ENCODE assay signal across 21 cellular contexts in genomic region chr2:177118636-177119035, GRCh38.
DNase-seq lines count a peak whose midpoint lies in the region; TF ChIP-seq lines count a peak whose summit lies in the region.
"Had no signal": no experiment of that assay in that cellular context is flagged by ENCODE, and none has a peak within 500 bp of the region (broad histone marks: within the 10 kb centered on the region; RNA-seq: fewer than 3 reads in every experiment).

No MANE protein-coding gene starts in this region.

- no peak overlapping the region for H2BK20ac ChIP-seq in H9 (ENCODE audit: low read depth, low read length, poor library complexity, severe bottlenecking)

- H3K4me2 ChIP-seq in H9 (ENCODE audit: insufficient read depth, insufficient read length, low read length): no peak overlapping the region

- H4K20me1 ChIP-seq in H9 (ENCODE audit: control insufficient read depth, insufficient read depth, insufficient read length): no peaks in the 10 kb centered on the region

- no peak overlapping the region for H3K27ac ChIP-seq in H9 (ENCODE audit: insufficient read length, low read depth, low read length)
- H3K27ac ChIP-seq in tibial nerve: no peak overlapping the region
- H3K27ac ChIP-seq: GM23248, SJCRH30 had no signal

- no peak overlapping the region for H2BK120ac ChIP-seq in H9 (ENCODE audit: low read depth, low read length, poor library complexity, severe bottlenecking)

- H2AFZ ChIP-seq in H9 (ENCODE audit: low read length): no peak overlapping the region
- H2AFZ ChIP-seq: GM23248 had no signal

- H3K9me3 Mint-ChIP-seq in H9: no peaks in the 10 kb centered on the region
- H3K9me3 Mint-ChIP-seq: CD4-positive, alpha-beta T cell had no signal

- H3K4me3 ChIP-seq in epithelial cell of esophagus (ENCODE audit: low read length) (no peak overlapping the region), tibial nerve (no peak overlapping the region)
- H3K4me3 ChIP-seq: GM12878, GM23248, SJCRH30 had no signal

- H3K9ac ChIP-seq in H9 (ENCODE audit: extremely low read depth, insufficient read length, low read length): no peak overlapping the region
- H3K9ac ChIP-seq: GM23248 had no signal

- no peak for TF ChIP-seq EP300 in tibial nerve (IDR thresholded peaks at IDR 0.05)

- no peak overlapping the region for H4K91ac ChIP-seq in H9 (ENCODE audit: insufficient read length, low read depth, low read length)

- H3K4me1 ChIP-seq in H9 (ENCODE audit: insufficient read depth, low read length): no peaks in the 10 kb centered on the region
- H3K4me1 ChIP-seq in tibial nerve: no peaks in the 10 kb centered on the region
- H3K4me1 ChIP-seq: SJCRH30 had no signal

- H3K14ac ChIP-seq in H9 (ENCODE audit: insufficient read depth, low read length): no peak overlapping the region

- H3K9me3 ChIP-seq in H9 (ENCODE audit: control insufficient read depth, low read depth, low read length) (no peaks in the 10 kb centered on the region), tibial nerve (no peaks in the 10 kb centered on the region)
- H3K9me3 ChIP-seq: SJCRH30 had no signal

- no peak overlapping the region for H3K56ac ChIP-seq in H9 (ENCODE audit: insufficient read length, low read depth, low read length)

- no peaks in the 10 kb centered on the region for H3K79me2 ChIP-seq in H9 (ENCODE audit: insufficient read depth, low read length)

- H2BK5ac ChIP-seq in H9 (ENCODE audit: insufficient read length, low read length): no peak overlapping the region

- peaks cover 6 to 11% of the 10 kb centered on the region in 2 experiments for H3K4me1 Mint-ChIP-seq in H9
- H3K4me1 Mint-ChIP-seq: B cell had no signal

- WGBS in H9 (ENCODE audit: extremely low coverage, insufficient read length, low lambda C conversion rate): no CpG with 5 or more reads among the region's 2 CpGs
- 61 to 78% methylated on average over 2 of the region's 2 CpGs for WGBS in tibial nerve, 2 donors

- TF ChIP-seq POLR2A in tibial nerve (IDR thresholded peaks at IDR 0.05): no peak

- no peak overlapping the region for H3K4ac ChIP-seq in H9 (ENCODE audit: low read depth, low read length)

- TF ChIP-seq CTCF in H9 (conservative IDR thresholded peaks at IDR 0.05) (no peak), epithelial cell of esophagus (IDR thresholded peaks at IDR 0.05; ENCODE audit: insufficient read depth, low read depth, low read length, missing control alignments) (no peak), tibial nerve (IDR thresholded peaks at IDR 0.05) (no peak)

- no peak overlapping the region for H2AK5ac ChIP-seq in H9 (ENCODE audit: insufficient read length, low read length)

- no peaks in the 10 kb centered on the region for H3K36me3 Mint-ChIP-seq in H9 (ENCODE audit: insufficient read depth in 1 of 3, low read depth in 3 of 3)

- H3K27me3 Mint-ChIP-seq in H9 (ENCODE audit: low read depth): no peaks in the 10 kb centered on the region; the same call in 1 of the 2 replicates

- no peak overlapping the region for H3K18ac ChIP-seq in H9 (ENCODE audit: insufficient read length, low read depth, low read length)

- H3K4me3 Mint-ChIP-seq in H9: no peak overlapping the region
- H3K4me3 Mint-ChIP-seq: B cell; CD4-positive, alpha-beta T cell had no signal

- no peak overlapping the region for H4K5ac ChIP-seq in H9 (ENCODE audit: insufficient read length, low read depth, low read length)

- no peak overlapping the region for H3T11ph ChIP-seq in H9 (ENCODE audit: low read length)

- no peaks in the 10 kb centered on the region for H3K27me3 ChIP-seq in H9 (ENCODE audit: insufficient read depth, low read length)
- no peaks in the 10 kb centered on the region for H3K27me3 ChIP-seq in tibial nerve
- H3K27me3 ChIP-seq: SJCRH30 had no signal

- DNase-seq in H9 (peak; percentile 76), NCI-H2171 treated with DMSO at 0.1 percent for 48 hours (lab: John Stamatoyannopoulos, UW) (peak; percentile 81), epithelial cell of esophagus (ENCODE audit: low read depth) (peak; percentile 14), pons (ENCODE audit: low spot score) (peak; percentile 10), tibial nerve (ENCODE audit: low spot score in 2 of 2) (no peak), AG08396 (ENCODE audit: low spot score) (no peak), HUDEP-2 (lab: John Stamatoyannopoulos, UW; ENCODE audit: unreplicated experiment in 76 of 76) (no peak)
- DNase-seq: Calu3; CD4-positive, alpha-beta T cell; DMS79 treated with DMSO at 0.1 percent for 48 hours; GDM1; GM23248; KG1; NCI-H1048; NCI-H1694 treated with DMSO at 0.1 percent for 48 hours; NCI-H446 treated with DMSO at 0.1 percent for 48 hours; NCI-H748 treated with DMSO at 0.1 percent for 48 hours; RPMI8226; SJCRH30 had no signal

- H3K27ac Mint-ChIP-seq in H9: no peak overlapping the region
- H3K27ac Mint-ChIP-seq: B cell; CD4-positive, alpha-beta T cell had no signal

- no peak overlapping the region for H4K8ac ChIP-seq in H9 (replicated peaks; ENCODE audit: insufficient read length, low read depth, low read length)

- H3K23me2 ChIP-seq in H9 (ENCODE audit: insufficient read length, low read depth, low read length, poor library complexity, severe bottlenecking): no peaks in the 10 kb centered on the region

- H3K36me3 ChIP-seq in tibial nerve: no peaks in the 10 kb centered on the region
- H3K36me3 ChIP-seq: SJCRH30 had no signal

- H3K79me1 ChIP-seq in H9 (ENCODE audit: insufficient read depth, low read depth, low read length, poor library complexity, severe bottlenecking): no peaks in the 10 kb centered on the region

- H2BK12ac ChIP-seq in H9 (ENCODE audit: insufficient read length, low read depth, low read length): no peak overlapping the region

- H3K23ac ChIP-seq in H9 (ENCODE audit: insufficient read length, low read depth, low read length): no peak overlapping the region

- H2BK15ac ChIP-seq in H9 (ENCODE audit: low read depth, low read length): no peak overlapping the region

Comparison
In these comparisons a context has a peak if more than half of its experiments do, and no peak if none do; other contexts are left out.
1. DNase-seq: peak in H9 (single experiment), NCI-H2171 treated with DMSO at 0.1 percent for 48 hours (single experiment), epithelial cell of esophagus (single experiment) and pons (single experiment); none in tibial nerve (0 of 2), AG08396 (single experiment) and HUDEP-2 (0 of 76).